Comparison of ENCODE assay signal across 15 cellular contexts in the genomic region with DNA sequence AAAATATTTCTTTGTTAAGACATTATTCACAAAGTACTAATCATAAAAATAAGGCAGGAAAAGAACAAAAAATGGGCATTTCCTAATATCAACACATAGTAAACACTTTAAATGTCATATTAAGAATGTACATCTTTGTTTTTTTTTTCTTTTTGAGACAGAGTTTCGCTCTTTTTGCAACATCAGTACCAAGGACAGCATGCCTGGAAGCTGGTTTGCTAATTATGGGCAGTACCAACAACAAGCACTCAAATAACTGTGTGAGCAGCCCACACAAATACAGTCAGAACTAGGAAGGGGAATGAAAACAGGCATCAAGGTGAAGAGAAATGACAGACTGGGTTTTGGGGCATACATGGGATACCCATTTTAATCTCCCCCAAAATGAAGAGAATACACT.
A peak's percentile ranks its signal among the peaks of the same experiment; 100 is the strongest.
DNase-seq lines count a peak whose midpoint lies in the region; ATAC-seq, FAIRE-seq and TF ChIP-seq lines count a peak whose summit lies in the region.
"Had no signal": no experiment of that assay in that cellular context is flagged by ENCODE, and none has a peak within 500 bp of the region (broad histone marks: within the 10 kb centered on the region; RNA-seq: fewer than 3 reads in every experiment).

No MANE protein-coding gene starts in this region.

- no peaks in the 10 kb centered on the region for H3K36me3 Mint-ChIP-seq in activated T-cell treated with anti-CD3 and anti-CD28 coated beads, Interleukin-2, amount 50 U/mL, for 4 hours (ENCODE audit: insufficient read depth)
- H3K36me3 Mint-ChIP-seq: CD8-positive, alpha-beta memory T cell had no signal

- peak overlapping the region; percentile 87 for H3K27ac ChIP-seq in 22Rv1
- H3K27ac ChIP-seq: BLaER1 had no signal

- DNase-seq in D721Med (ENCODE audit: insufficient read length, low spot score) (no peak), left kidney (ENCODE audit: low read depth, low spot score) (peak; percentile 41), NCI-H187 (lab: John Stamatoyannopoulos, UW) (no peak), SKM-1 treated with dmso at 0.1 percent for 144 hours (lab: John Stamatoyannopoulos, UW; ENCODE audit: unreplicated experiment) (no peak)
- no peak for DNase-seq in activated T-cell treated with anti-CD3 and anti-CD28 coated beads, Interleukin-2, amount 50 U/mL, for 4 hours
- DNase-seq: AML-193; Caco-2; CD8-positive, alpha-beta memory T cell; DMS53; GOT3; KBM-7 had no signal

- H3K4me1 Mint-ChIP-seq in activated T-cell treated with anti-CD3 and anti-CD28 coated beads, Interleukin-2, amount 50 U/mL, for 4 hours (ENCODE audit: low read depth): no peaks in the 10 kb centered on the region
- H3K4me1 Mint-ChIP-seq: CD8-positive, alpha-beta memory T cell had no signal

- peak; percentile 16 for FAIRE-seq in D721Med (lab: Jason Lieb, UNC)
- FAIRE-seq: GM18507 had no signal

- H3K9me3 Mint-ChIP-seq in activated T-cell treated with anti-CD3 and anti-CD28 coated beads, Interleukin-2, amount 50 U/mL, for 4 hours: no peaks in the 10 kb centered on the region

- no peak for TF ChIP-seq CTCF in 22Rv1 (IDR thresholded peaks at IDR 0.05)
- no peak for TF ChIP-seq CTCF in D721Med (IDR thresholded peaks at IDR 0.05; ENCODE audit: insufficient read depth, missing control alignments)

- no peak for ATAC-seq in activated T-cell treated with anti-CD3 and anti-CD28 coated beads, Interleukin-2, amount 50 U/mL, for 4 hours

- H3K27me3 Mint-ChIP-seq in activated T-cell treated with anti-CD3 and anti-CD28 coated beads, Interleukin-2, amount 50 U/mL, for 4 hours (ENCODE audit: low read depth): no peaks in the 10 kb centered on the region
- H3K27me3 Mint-ChIP-seq: CD8-positive, alpha-beta memory T cell had no signal

- H3K4me3 Mint-ChIP-seq in activated T-cell treated with anti-CD3 and anti-CD28 coated beads, Interleukin-2, amount 50 U/mL, for 4 hours: no peak overlapping the region
- H3K4me3 Mint-ChIP-seq: CD8-positive, alpha-beta memory T cell had no signal

TF ChIP-seq in PFSK-1, 5 proteins besides CTCF, POLR2A, EP300 and RAD21:
- no peak for TF ChIP-seq SIN3A (IDR thresholded peaks at IDR 0.05; ENCODE audit: borderline replicate concordance, insufficient read depth, low read length)
- TF ChIP-seq, protein P1, sequence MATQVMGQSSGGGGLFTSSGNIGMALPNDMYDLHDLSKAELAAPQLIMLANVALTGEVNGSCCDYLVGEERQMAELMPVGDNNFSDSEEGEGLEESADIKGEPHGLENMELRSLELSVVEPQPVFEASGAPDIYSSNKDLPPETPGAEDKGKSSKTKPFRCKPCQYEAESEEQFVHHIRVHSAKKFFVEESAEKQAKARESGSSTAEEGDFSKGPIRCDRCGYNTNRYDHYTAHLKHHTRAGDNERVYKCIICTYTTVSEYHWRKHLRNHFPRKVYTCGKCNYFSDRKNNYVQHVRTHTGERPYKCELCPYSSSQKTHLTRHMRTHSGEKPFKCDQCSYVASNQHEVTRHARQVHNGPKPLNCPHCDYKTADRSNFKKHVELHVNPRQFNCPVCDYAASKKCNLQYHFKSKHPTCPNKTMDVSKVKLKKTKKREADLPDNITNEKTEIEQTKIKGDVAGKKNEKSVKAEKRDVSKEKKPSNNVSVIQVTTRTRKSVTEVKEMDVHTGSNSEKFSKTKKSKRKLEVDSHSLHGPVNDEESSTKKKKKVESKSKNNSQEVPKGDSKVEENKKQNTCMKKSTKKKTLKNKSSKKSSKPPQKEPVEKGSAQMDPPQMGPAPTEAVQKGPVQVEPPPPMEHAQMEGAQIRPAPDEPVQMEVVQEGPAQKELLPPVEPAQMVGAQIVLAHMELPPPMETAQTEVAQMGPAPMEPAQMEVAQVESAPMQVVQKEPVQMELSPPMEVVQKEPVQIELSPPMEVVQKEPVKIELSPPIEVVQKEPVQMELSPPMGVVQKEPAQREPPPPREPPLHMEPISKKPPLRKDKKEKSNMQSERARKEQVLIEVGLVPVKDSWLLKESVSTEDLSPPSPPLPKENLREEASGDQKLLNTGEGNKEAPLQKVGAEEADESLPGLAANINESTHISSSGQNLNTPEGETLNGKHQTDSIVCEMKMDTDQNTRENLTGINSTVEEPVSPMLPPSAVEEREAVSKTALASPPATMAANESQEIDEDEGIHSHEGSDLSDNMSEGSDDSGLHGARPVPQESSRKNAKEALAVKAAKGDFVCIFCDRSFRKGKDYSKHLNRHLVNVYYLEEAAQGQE (IDR thresholded peaks at IDR 0.05; ENCODE audit: insufficient read depth in 1 of 2, low read depth in 2 of 2, low read length in 2 of 2): peak; percentile 66 to 89
